19 cellular contexts compared by ENCODE assay signal in the genomic region with DNA sequence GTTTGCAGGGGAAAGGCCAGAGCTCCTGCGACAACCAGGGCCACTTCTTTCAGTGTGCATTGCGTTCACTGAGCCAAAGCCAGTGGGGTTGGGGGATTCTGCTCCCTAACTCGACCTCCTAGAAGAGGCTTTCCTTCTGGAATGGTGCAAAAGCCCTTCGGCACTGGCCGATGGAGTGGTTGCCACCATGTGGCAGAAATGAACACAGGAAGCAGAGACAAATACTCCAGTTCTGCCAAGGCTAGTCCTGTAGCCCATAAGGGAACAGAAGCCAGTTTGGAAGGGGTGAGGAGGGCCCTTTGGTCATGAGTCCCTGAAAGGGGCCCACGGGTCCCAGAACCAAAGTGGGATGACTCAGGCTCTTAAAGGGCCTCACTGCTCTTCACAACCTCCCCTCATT. TPM values are rescaled to one million over a fixed set of nuclear protein-coding genes. Genes with fewer than 3 reads are reported as not detected.
DNase-seq lines count a peak whose midpoint lies in the region; ATAC-seq, FAIRE-seq and TF ChIP-seq lines count a peak whose summit lies in the region.
"Had no signal": no experiment of that assay in that cellular context is flagged by ENCODE, and none has a peak within 500 bp of the region (broad histone marks: within the 10 kb centered on the region; RNA-seq: fewer than 3 reads in every experiment).

No MANE protein-coding gene starts in this region.

- ATAC-seq in HepG2 (peak; percentile 74), GM18517 (IDR thresholded peaks at IDR 0.05; ENCODE audit: unreplicated experiment) (no peak)

- no peak overlapping the region for H2AFZ ChIP-seq in HepG2 (ENCODE audit: low read length)

- H3K4me3 Mint-ChIP-seq in HFFc6: no peak overlapping the region
- H3K4me3 Mint-ChIP-seq in endodermal cell: no peak overlapping the region

- H3K4me1 Mint-ChIP-seq in HFFc6 (ENCODE audit: low read depth) (no peaks in the 10 kb centered on the region), endodermal cell (peaks cover 3% of the 10 kb centered on the region)

- no TSS peak for BruUV-seq in HepG2 (replicated peaks; lab: Mats Ljungman, UMichigan)

- H3K36me3 ChIP-seq in endodermal cell (ENCODE audit: control insufficient read depth, insufficient read depth, low read length) (no peaks in the 10 kb centered on the region), HepG2 (replicated peaks in 1 of 2; ENCODE audit: control insufficient read depth in 1 of 2, insufficient read depth in 2 of 2, low read length in 2 of 2) (no peaks in the 10 kb centered on the region), transverse colon (no peaks in the 10 kb centered on the region), suprapubic skin (no peaks in the 10 kb centered on the region)
- H3K36me3 ChIP-seq: HAP-1 had no signal

- TF ChIP-seq EP300 in HepG2 (IDR thresholded peaks at IDR 0.05; ENCODE audit: low read depth in 2 of 2, low read length in 2 of 2) (no peak), HepG2 (CRISPR knock-in tag; IDR thresholded peaks at IDR 0.05; ENCODE audit: borderline replicate concordance) (no peak), transverse colon (IDR thresholded peaks at IDR 0.05; ENCODE audit: low read depth) (no peak), suprapubic skin (IDR thresholded peaks at IDR 0.05) (no peak)

- H3K27me3 ChIP-seq in endodermal cell (ENCODE audit: control insufficient read depth, insufficient read depth, low read length, poor library complexity, severe bottlenecking) (no peaks in the 10 kb centered on the region), HepG2 (ENCODE audit: control insufficient read depth in 1 of 2, insufficient read depth in 2 of 2, low read length in 2 of 2) (no peaks in the 10 kb centered on the region), transverse colon (no peaks in the 10 kb centered on the region), suprapubic skin (no peaks in the 10 kb centered on the region)

- in situ Hi-C loops in HepG2 (cut with HindIII; ENCODE audit: extremely low pct_ligation_motif_present, low pct_unique_long_range_greater_than_20kb): loop anchor here (25.0 kb wide), 1 partner anchor 93 kb away; the partner anchor contains the start of genes VTI1A and ZDHHC6
- in situ Hi-C loops in transverse colon (cut with MboI; ENCODE audit: low pct_ligation_motif_present in 1 of 4, low pct_unique_long_range_greater_than_20kb in 1 of 4, low sequenced_read_pairs in 3 of 4): no loop called here

- H3K27me3 Mint-ChIP-seq in HFFc6 (ENCODE audit: insufficient read depth) (peaks cover 7% of the 10 kb centered on the region), endodermal cell (ENCODE audit: insufficient read depth) (peaks cover 28% of the 10 kb centered on the region)

- FAIRE-seq in HepG2 (lab: Jason Lieb, UNC): no peak
- FAIRE-seq in H54 (lab: Jason Lieb, UNC): no peak
- FAIRE-seq: D721Med, RCC 7860 had no signal

- no peaks in the 10 kb centered on the region for H3K9me3 Mint-ChIP-seq in HFFc6
- H3K9me3 Mint-ChIP-seq in endodermal cell: no peaks in the 10 kb centered on the region

- DNase-seq in HFFc6 (no peak), endodermal cell (no peak), HepG2 (ENCODE audit: low spot score) (no peak), transverse colon (peak; percentile 17), H54 (ENCODE audit: insufficient read length, low spot score) (no peak), suprapubic skin (ENCODE audit: low spot score in 2 of 2) (no peak)
- DNase-seq: KBM-7, NCI-H1105, NCI-H1694, NCI-H2081 treated with DMSO at 0.1 percent for 48 hours, NCI-H510A treated with DMSO at 0.1 percent for 48 hours, NCI-H774, SHP77 had no signal

- H3K27ac ChIP-seq in endodermal cell (ENCODE audit: low read depth, low read length) (no peak overlapping the region), HepG2 (ENCODE audit: extremely low read length, insufficient read depth, low read length) (no peak overlapping the region), transverse colon (no peak overlapping the region), suprapubic skin (no peak overlapping the region)
- H3K27ac ChIP-seq: C4-2B had no signal

- H3K9me3 ChIP-seq in endodermal cell (ENCODE audit: control insufficient read depth, low read length) (no peaks in the 10 kb centered on the region), HepG2 (ENCODE audit: low read length) (no peaks in the 10 kb centered on the region), transverse colon (no peaks in the 10 kb centered on the region), suprapubic skin (no peaks in the 10 kb centered on the region)
- H3K9me3 ChIP-seq: HAP-1, SK-N-SH had no signal

- H3K27ac Mint-ChIP-seq in HFFc6 (no peak overlapping the region), endodermal cell (no peak overlapping the region)

- TF ChIP-seq CTCF in HFFc6 (IDR thresholded peaks at IDR 0.05) (peak; percentile 47; the same call in 1 of the 2 replicates), endodermal cell (conservative IDR thresholded peaks at IDR 0.05) (peak; percentile 42), HepG2 (CRISPR knock-in tag; IDR thresholded peaks at IDR 0.05) (peak; percentile 43), transverse colon (IDR thresholded peaks at IDR 0.05) (peak in 1 of 5 experiments; percentile 10), suprapubic skin (IDR thresholded peaks at IDR 0.05) (no peak)

- no peak overlapping the region for H3K4me2 ChIP-seq in HepG2 (ENCODE audit: low read depth, low read length)
- H3K4me2 ChIP-seq: SK-N-SH had no signal

- intact Hi-C loops in HepG2 (cut with micrococcal nuclease; ENCODE audit: unreplicated experiment) (no loop called here), transverse colon (cut with DNase I; ENCODE audit: low total_unique reads) (no loop called here)

- no peak for TF ChIP-seq POLR2A in HepG2 (IDR thresholded peaks at IDR 0.05; ENCODE audit: insufficient read depth in 1 of 2, low read depth in 2 of 2, low read length in 2 of 2)
- TF ChIP-seq POLR2A in transverse colon (IDR thresholded peaks at IDR 0.05): no peak
- TF ChIP-seq POLR2A in H54 (IDR thresholded peaks at IDR 0.05; ENCODE audit: low read depth, low read length): no peak
- TF ChIP-seq POLR2A in suprapubic skin (IDR thresholded peaks at IDR 0.05): no peak

- no peak for TF ChIP-seq RAD21 in HepG2 (CRISPR knock-in tag; IDR thresholded peaks at IDR 0.05)

- H3K79me2 ChIP-seq in HepG2 (ENCODE audit: insufficient read depth, low read length): no peaks in the 10 kb centered on the region

- POLR2A ChIA-PET in HepG2 (lab: Yijun Ruan, JAX): no interaction called here

- H3K36me3 Mint-ChIP-seq in HFFc6 (ENCODE audit: low read depth) (no peaks in the 10 kb centered on the region), endodermal cell (ENCODE audit: low read depth) (no peaks in the 10 kb centered on the region)

- H3K4me3 ChIP-seq in endodermal cell (ENCODE audit: low read length) (no peak overlapping the region), HepG2 (replicated peaks in 1 of 3; ENCODE audit: insufficient read depth in 1 of 3, low read depth in 2 of 3, low read length in 3 of 3) (no peak overlapping the region), transverse colon (no peak overlapping the region), suprapubic skin (no peak overlapping the region)
- H3K4me3 ChIP-seq: HAP-1 had no signal

- WGBS in endodermal cell (ENCODE audit: insufficient coverage in 1 of 2, insufficient read length in 1 of 2), 2 experiments: 86 to 96% methylated on average over 5 to 6 of the region's 6 CpGs
- 33% methylated on average over 4 of the region's 6 CpGs for WGBS in HepG2 (ENCODE audit: low lambda C conversion rate)
- 82% methylated on average over 5 of the region's 6 CpGs; no CpG with 5 or more reads in 1 of the 2 donors for WGBS in transverse colon (ENCODE audit: low coverage in 1 of 2), 2 donors
- 89% methylated on average over 5 of the region's 6 CpGs for whole genome bisulfite sequencing in suprapubic skin

- CTCF ChIA-PET in HepG2 (lab: Yijun Ruan, JAX; ENCODE audit: low intra/inter-chr PET ratio, low total read pairs): no interaction called here

- H3K4me1 ChIP-seq in endodermal cell (ENCODE audit: control insufficient read depth, insufficient read depth, low read length) (no peaks in the 10 kb centered on the region), HepG2 (ENCODE audit: insufficient read depth, low read length) (peaks cover 31% of the 10 kb centered on the region), transverse colon (peaks cover 0 to 16% (median 13%) of the 10 kb centered on the region in 4 donors), suprapubic skin (no peaks in the 10 kb centered on the region)
- H3K4me1 ChIP-seq: HAP-1 had no signal

- no peaks in the 10 kb centered on the region for H4K20me1 ChIP-seq in HepG2 (ENCODE audit: insufficient read depth, low read length)

- H3K9ac ChIP-seq in endodermal cell (ENCODE audit: extremely low read depth, low read length, poor library complexity, severe bottlenecking): no peak overlapping the region
- no peak overlapping the region for H3K9ac ChIP-seq in HepG2 (ENCODE audit: insufficient read depth, low read depth, low read length)
- H3K9ac ChIP-seq: SK-N-SH had no signal

RNA-seq across cellular contexts. Expression of gene ACSL5, which starts 29.7 kb away (rescaled TPM):
- total RNA-seq in HFFc6 (2021; fragmentation: NEBNext Ultra II Directional; extraction: Animal tissue kit (Norgen Biotek cat#: 25700)): 1 to 10 TPM in 4 of 6 experiments, under 1 TPM in 2; 0.59 to 5.5 (median 4.9) TPM
- total RNA-seq in endodermal cell (not detected), HepG2 (2016; rRNA removed; fragmentation: Illumina TruSeq; extraction: Trizol) (32.7 and 56.4 TPM in 2 replicates), transverse colon (100 to 1,000 TPM in 3 of 4 donors, 10 to 100 TPM in 1; 91.6 to 315 (median 178) TPM), suprapubic skin (1 to 10 TPM; 3.8 to 6.5 (median 5.0) TPM)
- not detected for polyA plus RNA-seq in endodermal cell (2013, experiment 1 of 2)
- not detected for polyA plus RNA-seq in endodermal cell (2013, experiment 2 of 2)
- 7.5 and 7.6 TPM in 2 replicates for total RNA-seq in HepG2 (2016; cell fraction: cytosol; rRNA removed; fragmentation: Illumina TruSeq; extraction: Trizol; ENCODE audit: low read depth)
- total RNA-seq in HepG2 (2016; cell fraction: insoluble cytoplasmic fraction; rRNA removed; fragmentation: Illumina TruSeq; extraction: Trizol): 31.4 and 60.5 TPM in 2 replicates
- total RNA-seq in HepG2 (2016; cell fraction: membrane; rRNA removed; fragmentation: Illumina TruSeq; extraction: Trizol): 11.4 and 13.4 TPM in 2 replicates
- 67.4 and 69.7 TPM in 2 replicates for total RNA-seq in HepG2 (2016; cell fraction: nucleus; rRNA removed; fragmentation: Illumina TruSeq; extraction: Trizol)
- polyA plus RNA-seq in HepG2 (2011; rRNA removed): 72.1 and 82.5 TPM in 2 replicates
- polyA plus RNA-seq in HepG2 (2011; cell fraction: cytosol; rRNA removed): 46.4 and 61.1 TPM in 2 replicates
- polyA plus RNA-seq in HepG2 (2011; cell fraction: nucleus; rRNA removed): 118 and 139 TPM in 2 replicates
- polyA plus RNA-seq in HepG2 (2012): 67.2 and 80.7 TPM in 2 replicates
- 3.7 and 4.3 TPM in 2 replicates for polyA plus RNA-seq in HepG2 (2016; cell fraction: cytosol; fragmentation: Illumina TruSeq; extraction: Trizol; ENCODE audit: low read depth)
- 26.4 and 27.5 TPM in 2 replicates for polyA plus RNA-seq in HepG2 (2016; cell fraction: insoluble cytoplasmic fraction; fragmentation: Illumina TruSeq; extraction: Trizol; ENCODE audit: low read depth)
- polyA plus RNA-seq in HepG2 (2016; cell fraction: membrane; fragmentation: Illumina TruSeq; extraction: Trizol; ENCODE audit: low read depth): 6.5 TPM in 2 replicates
- polyA plus RNA-seq in HepG2 (2016; cell fraction: nucleus; fragmentation: Illumina TruSeq; extraction: Trizol; ENCODE audit: insufficient read depth, low read depth): 88.2 and 99.1 TPM in 2 replicates
- polyA minus RNA-seq in HepG2 (2011; rRNA and poly(A)+ RNA removed; ENCODE audit: low replicate concordance): 45.1 and 203 TPM in 2 replicates
- polyA minus RNA-seq in HepG2 (2011; cell fraction: cytosol; rRNA and poly(A)+ RNA removed): 54.1 and 66.6 TPM in 2 replicates
- polyA minus RNA-seq in HepG2 (2011; cell fraction: nucleus; rRNA and poly(A)+ RNA removed): 68.9 and 74.5 TPM in 2 replicates

Comparison
In these comparisons a context has a peak if more than half of its experiments do, and no peak if none do; other contexts are left out.
1. CTCF ChIP-seq: peak in HFFc6 (single experiment), endodermal cell (single experiment) and HepG2 (single experiment); none in suprapubic skin (0 of 2).